In the genomic region with DNA sequence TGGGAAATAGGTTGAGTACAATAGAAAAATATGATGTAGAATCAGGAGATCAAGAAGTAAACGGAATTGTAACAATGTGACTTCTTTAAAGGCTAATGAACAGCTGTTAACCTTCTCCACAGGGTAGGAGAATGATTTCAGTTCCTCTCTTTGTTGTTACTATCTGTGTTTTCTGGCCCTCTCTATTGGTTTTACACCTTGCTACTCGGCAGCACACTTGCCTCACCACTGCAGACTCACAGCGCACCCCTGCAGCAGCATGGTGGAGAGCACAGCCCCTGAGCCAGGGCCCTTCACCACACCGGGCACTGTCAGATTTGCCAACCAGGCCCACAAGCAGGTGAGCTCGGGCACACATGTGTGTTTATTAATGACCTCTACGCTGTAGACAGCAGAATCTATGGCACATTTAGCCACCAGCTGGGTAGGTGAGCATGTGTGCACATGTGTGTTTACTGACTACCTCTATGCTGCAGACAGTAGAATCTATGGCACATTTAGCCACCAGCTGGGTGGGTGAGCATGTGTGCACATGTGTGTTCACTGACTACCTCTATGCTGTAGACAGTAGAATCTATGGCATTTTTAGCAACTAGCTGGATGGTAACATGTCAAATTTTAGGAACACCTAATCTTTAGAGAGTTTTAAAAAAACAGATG, we compare ENCODE assay signal across 14 cellular contexts. TPM values are rescaled to one million over a fixed set of nuclear protein-coding genes. Genes with fewer than 3 reads are reported as not detected.
DNase-seq lines count a peak whose midpoint lies in the region; ATAC-seq and TF ChIP-seq lines count a peak whose summit lies in the region.
"Had no signal": no experiment of that assay in that cellular context is flagged by ENCODE, and none has a peak within 500 bp of the region (broad histone marks: within the 10 kb centered on the region; RNA-seq: fewer than 3 reads in every experiment).

No MANE protein-coding gene starts in this region.

- H3K9ac ChIP-seq in mesendoderm (ENCODE audit: low read length), result no peak overlapping the region

- no peak overlapping the region for H3K4me3 ChIP-seq in mesendoderm (ENCODE audit: low read length)
- H3K4me3 ChIP-seq: skin epidermis had no signal

- peaks cover 13% of the 10 kb centered on the region for H3K79me2 ChIP-seq in mesendoderm (ENCODE audit: control insufficient read depth, insufficient read depth, low read length)

- H2BK5ac ChIP-seq in mesendoderm (ENCODE audit: low read length), result no peak overlapping the region

- H3K18ac ChIP-seq in mesendoderm (ENCODE audit: low read length), result no peak overlapping the region

- no peak overlapping the region for H2BK120ac ChIP-seq in mesendoderm (ENCODE audit: low read depth, low read length)

- peaks cover 18% of the 10 kb centered on the region for H3K36me3 Mint-ChIP-seq in mesothelial cell of epicardium

- H3K27ac Mint-ChIP-seq in mesothelial cell of epicardium, result no peak overlapping the region

- H2AK5ac ChIP-seq in mesendoderm (ENCODE audit: low read length), result no peak overlapping the region

- H3K4ac ChIP-seq in mesendoderm (ENCODE audit: low read depth, low read length), result no peak overlapping the region

- no peak overlapping the region for H3K4me3 Mint-ChIP-seq in mesothelial cell of epicardium
- H3K4me3 Mint-ChIP-seq: naive B cell had no signal

- H3K27me3 Mint-ChIP-seq in mesothelial cell of epicardium (ENCODE audit: low read depth), result no peaks in the 10 kb centered on the region
- H3K27me3 Mint-ChIP-seq: naive B cell had no signal

- peaks cover under 1% of the 10 kb centered on the region for H3K4me1 Mint-ChIP-seq in mesothelial cell of epicardium

- H3K9me3 Mint-ChIP-seq in mesothelial cell of epicardium, result no peaks in the 10 kb centered on the region
- H3K9me3 Mint-ChIP-seq: naive B cell had no signal

- H3K4me2 ChIP-seq in mesendoderm (ENCODE audit: low read length), result no peak overlapping the region

- no CpG with 5 or more reads among the region's 6 CpGs for WGBS in mesendoderm (ENCODE audit: extremely low coverage, insufficient coverage, low lambda C conversion rate)

- H3K27ac ChIP-seq in mesendoderm (ENCODE audit: low read depth, low read length), result no peak overlapping the region
- H3K27ac ChIP-seq: skin epidermis had no signal

- peaks cover 2% of the 10 kb centered on the region for H3K36me3 ChIP-seq in mesendoderm (ENCODE audit: control insufficient read depth, insufficient read depth, low read length)

- peaks cover 20% of the 10 kb centered on the region for H3K79me1 ChIP-seq in mesendoderm (ENCODE audit: low read length)

- TF ChIP-seq CTCF in mesothelial cell of epicardium (IDR thresholded peaks at IDR 0.05; ENCODE audit: unreplicated experiment), result no peak

- H3K56ac ChIP-seq in mesendoderm (ENCODE audit: low read length), result no peak overlapping the region

- ATAC-seq in GM18870 (IDR thresholded peaks at IDR 0.05; ENCODE audit: unreplicated experiment), result peak; percentile 69
- peak; percentile 79 for ATAC-seq in GM21576 (IDR thresholded peaks at IDR 0.05; ENCODE audit: unreplicated experiment)
- ATAC-seq in HG03159 (IDR thresholded peaks at IDR 0.05; ENCODE audit: unreplicated experiment), result peak; percentile 88
- ATAC-seq: activated CD4-positive, CD25-positive, alpha-beta regulatory T cell treated with anti-CD3 and anti-CD28 coated beads, Interleukin-2, amount 50 U/mL, for 24 hours had no signal

- no peak overlapping the region for H2BK15ac ChIP-seq in mesendoderm (replicated peaks; ENCODE audit: low read depth)

- DNase-seq in mesendoderm, result peak; percentile 70
- DNase-seq in mesothelial cell of epicardium (ENCODE audit: low spot score in 2 of 2, unreplicated experiment in 2 of 2), result no peak
- no peak for DNase-seq in stimulated activated CD4-positive, alpha-beta T cell treated with anti-CD3 and anti-CD28 coated beads, Interleukin-12 subunit alpha, Interleukin-12 subunit beta, amount 100 ng/mL, for 4 hours
- no peak for DNase-seq in OCI-M2 (lab: John Stamatoyannopoulos, UW; ENCODE audit: unreplicated experiment)
- DNase-seq in medulla oblongata (ENCODE audit: extremely low spot score), result no peak
- DNase-seq: activated effector memory CD4-positive, alpha-beta T cell treated with anti-CD3 and anti-CD28 coated beads, Interleukin-2, amount 50 U/mL, for 16 hours; naive B cell had no signal

- peaks cover 4% of the 10 kb centered on the region for H3K4me1 ChIP-seq in mesendoderm (ENCODE audit: control insufficient read depth, low read depth, low read length)

- no peak overlapping the region for H4K8ac ChIP-seq in mesendoderm (ENCODE audit: low read depth, low read length)

- H3K27me3 ChIP-seq in mesendoderm (ENCODE audit: insufficient read depth, low read length, poor library complexity), result no peaks in the 10 kb centered on the region

- H3K23ac ChIP-seq in mesendoderm (ENCODE audit: low read length), result no peak overlapping the region

- no peak overlapping the region for H4K5ac ChIP-seq in mesendoderm (ENCODE audit: low read length)

RNA-seq across cellular contexts. Expression of a gene that starts 16.8 kb away (rescaled TPM):
- polyA plus RNA-seq in mesendoderm (2013, experiment 1 of 2), result 77.1 TPM
- 80.5 TPM for polyA plus RNA-seq in mesendoderm (2013, experiment 2 of 2)
- 26.0 to 26.8 TPM (median 26.6 TPM) in 3 replicates for total RNA-seq in mesothelial cell of epicardium

RNA-seq across cellular contexts. Expression of a gene that starts 17.3 kb away (rescaled TPM):
- polyA plus RNA-seq in mesendoderm (2013, experiment 1 of 2), result 0.35 TPM
- 0.32 TPM for polyA plus RNA-seq in mesendoderm (2013, experiment 2 of 2)
- 0.20 to 0.38 TPM (median 0.31 TPM) in 3 replicates for total RNA-seq in mesothelial cell of epicardium
- total RNA-seq: fibroblast of lung, urinary bladder had no signal
- polyA plus RNA-seq: fibroblast of lung, urinary bladder had no signal

RNA-seq across cellular contexts. Expression of a gene that starts 57.2 kb away (rescaled TPM):
- 29.7 TPM for polyA plus RNA-seq in mesendoderm (2013, experiment 1 of 2)
- polyA plus RNA-seq in mesendoderm (2013, experiment 2 of 2), result 27.6 TPM
- total RNA-seq in mesothelial cell of epicardium, result 12.4 to 14.3 TPM (median 12.7 TPM) in 3 replicates
